In genomic region chr9:121645003-121645402, GRCh38 we compare ENCODE assay signal across 15 cellular contexts. TPM values are rescaled to one million over a fixed set of nuclear protein-coding genes. Genes with fewer than 3 reads are reported as not detected.
DNase-seq lines count a peak whose midpoint lies in the region; ATAC-seq and TF ChIP-seq lines count a peak whose summit lies in the region.
"Had no signal": no experiment of that assay in that cellular context is flagged by ENCODE, and none has a peak within 500 bp of the region (broad histone marks: within the 10 kb centered on the region; RNA-seq: fewer than 3 reads in every experiment).

No MANE protein-coding gene starts in this region.

- no peak for TF ChIP-seq EP300 in suprapubic skin (IDR thresholded peaks at IDR 0.05)

- TF ChIP-seq CTCF in brain microvascular endothelial cell (IDR thresholded peaks at IDR 0.05; ENCODE audit: low read depth, low read length, missing control alignments) (no peak), suprapubic skin (IDR thresholded peaks at IDR 0.05) (no peak)

- no peaks in the 10 kb centered on the region for H3K36me3 ChIP-seq in BLaER1 treated with 17β-estradiol and CSF1 and Interleukin-3, amounts not matched to agents 10 nM and 100 nM
- no peaks in the 10 kb centered on the region for H3K36me3 ChIP-seq in brain microvascular endothelial cell (replicated peaks)
- H3K36me3 ChIP-seq in suprapubic skin = no peaks in the 10 kb centered on the region
- H3K36me3 ChIP-seq: HAP-1, left lung had no signal

- H3K4me1 ChIP-seq in BLaER1 treated with 17β-estradiol and CSF1 and Interleukin-3, amounts not matched to agents 10 nM and 100 nM = peaks cover 29 to 81% (median 76%) of the 10 kb centered on the region in 10 experiments
- peaks cover 7% of the 10 kb centered on the region for H3K4me1 ChIP-seq in suprapubic skin

- no peak for TF ChIP-seq POLR2A in suprapubic skin (IDR thresholded peaks at IDR 0.05)

- H4K20me1 ChIP-seq in BLaER1 treated with 17β-estradiol and CSF1 and Interleukin-3, amounts not matched to agents 10 nM and 100 nM = peaks cover 0 to 14% (median 0%) of the 10 kb centered on the region in 11 experiments; a peak in 5 of 22 replicates

- in situ Hi-C loops in brain microvascular endothelial cell (cut with HindIII; ENCODE audit: low pct_ligation_motif_present, low sequenced_read_pairs) = no loop called here

- peak; percentile 97 for DNase-seq in NCI-H69 (lab: John Stamatoyannopoulos, UW)
- DNase-seq in head of caudate nucleus = peak in 29 of 42 donors; percentile 18 to 75 (median 52)
- peak; percentile 15 for DNase-seq in pons (ENCODE audit: low spot score)
- no peak for DNase-seq in activated CD4-positive, alpha-beta T cell treated with anti-CD3 and anti-CD28 coated beads for 4 hours
- no peak for DNase-seq in brain microvascular endothelial cell
- no peak for DNase-seq in suprapubic skin (ENCODE audit: low spot score in 2 of 2)
- DNase-seq: activated CD4-positive, alpha-beta T cell treated with anti-CD3 and anti-CD28 coated beads, Interleukin-2, amount 50 U/mL, for 48 hours; EL; endodermal cell; NCI-H226 had no signal

- no peaks in the 10 kb centered on the region for H3K9me3 ChIP-seq in BLaER1 treated with 17β-estradiol and CSF1 and Interleukin-3, amounts not matched to agents 10 nM and 100 nM (replicated peaks in 1 of 11)
- no peaks in the 10 kb centered on the region for H3K9me3 ChIP-seq in suprapubic skin
- H3K9me3 ChIP-seq: HAP-1, left lung had no signal

- H3K9ac ChIP-seq in BLaER1 treated with 17β-estradiol and CSF1 and Interleukin-3, amounts not matched to agents 10 nM and 100 nM = peak overlapping the region in 9 of 11 experiments; percentile 7 to 65 (median 42); a peak in 16 of 22 replicates

- 30% methylated on average over 4 of the region's 4 CpGs for WGBS in suprapubic skin

- H3K27me3 ChIP-seq in BLaER1 treated with 17β-estradiol and CSF1 and Interleukin-3, amounts not matched to agents 10 nM and 100 nM = peaks cover 0 to 7% (median 0%) of the 10 kb centered on the region in 11 experiments; a peak in 4 of 22 replicates
- H3K27me3 ChIP-seq in brain microvascular endothelial cell (replicated peaks) = no peaks in the 10 kb centered on the region
- no peaks in the 10 kb centered on the region for H3K27me3 ChIP-seq in suprapubic skin

- H3K4me2 ChIP-seq in BLaER1 treated with 17β-estradiol and CSF1 and Interleukin-3, amounts not matched to agents 10 nM and 100 nM = peak overlapping the region; percentile 58 to 95 (median 85)

- 0 out of 20 replicates have a peak overlapping the region, but pooled peaks of 1 of the 10 experiments have one; percentile 26 for H3K4me3 ChIP-seq in BLaER1 treated with 17β-estradiol and CSF1 and Interleukin-3, amounts not matched to agents 10 nM and 100 nM
- H3K4me3 ChIP-seq in brain microvascular endothelial cell (ENCODE audit: low read depth, low read length) (no peak overlapping the region), suprapubic skin (no peak overlapping the region)
- H3K4me3 ChIP-seq: HAP-1, left lung had no signal

- no peak for ATAC-seq in GM18861 (IDR thresholded peaks at IDR 0.05; ENCODE audit: unreplicated experiment)
- ATAC-seq: left lung, Panc1 had no signal

- intact Hi-C loops in head of caudate nucleus (cut with DNase I) = no loop called here

- H3K27ac ChIP-seq in BLaER1 treated with 17β-estradiol and CSF1 and Interleukin-3, amounts not matched to agents 10 nM and 100 nM = peak overlapping the region in 10 of 11 experiments; percentile 17 to 74 (median 56); a peak in 18 of 22 replicates
- H3K27ac ChIP-seq in brain microvascular endothelial cell = no peak overlapping the region
- no peak overlapping the region for H3K27ac ChIP-seq in suprapubic skin
- H3K27ac ChIP-seq: left lung had no signal

RNA-seq across cellular contexts. Expression of gene DAB2IP, which starts 6.4 kb away (rescaled TPM):
- 10 to 100 TPM; 47.6 to 55.6 (median 50.3) TPM for total RNA-seq in suprapubic skin

Comparison
In these comparisons a context has a peak if more than half of its experiments do, and no peak if none do; other contexts are left out.
1. H3K27ac ChIP-seq: peak in BLaER1 treated with 17β-estradiol and CSF1 and Interleukin-3, amounts not matched to agents 10 nM and 100 nM (10 of 11); none in brain microvascular endothelial cell (single experiment) and suprapubic skin (single experiment).
2. DNase-seq: peak in NCI-H69 (single experiment), head of caudate nucleus (29 of 42) and pons (single experiment); none in activated CD4-positive, alpha-beta T cell treated with anti-CD3 and anti-CD28 coated beads for 4 hours (0 of 2), brain microvascular endothelial cell (single experiment) and suprapubic skin (0 of 2).